8 cellular contexts compared by ENCODE assay signal in genomic region chr4:124322234-124322831, GRCh38.
DNase-seq lines count a peak whose midpoint lies in the region; ATAC-seq, FAIRE-seq and TF ChIP-seq lines count a peak whose summit lies in the region.

No MANE protein-coding gene starts in this region.

- WGBS in small intestine, 3 donors = 23 to 29% (median 26%) methylated on average over 5 of the region's 5 CpGs

- no peaks in the 10 kb centered on the region for H3K4me1 ChIP-seq in foreskin keratinocyte
- H3K4me1 ChIP-seq in small intestine (ENCODE audit: control insufficient read depth in 2 of 2, insufficient read depth in 1 of 2, low read depth in 1 of 2, low read length in 1 of 2) = no peaks in the 10 kb centered on the region

- H3K36me3 ChIP-seq in small intestine (ENCODE audit: control insufficient read depth in 2 of 2, insufficient read depth in 2 of 2, low read length in 2 of 2) = no peaks in the 10 kb centered on the region

- POLR2A ChIA-PET in RWPE1 (lab: Yijun Ruan, JAX; ENCODE audit: low non-redundant PET) = no interaction called here

- TF ChIP-seq CTCF in RWPE1 (conservative IDR thresholded peaks at IDR 0.05; ENCODE audit: low read depth) (peak; percentile 61), foreskin keratinocyte (conservative IDR thresholded peaks at IDR 0.05) (peak; percentile 74)

- H3K4me3 ChIP-seq in small intestine (ENCODE audit: low read depth in 1 of 2, low read length in 2 of 2) = no peak overlapping the region

- CTCF ChIA-PET in RWPE1 (lab: Yijun Ruan, JAX) = interaction anchor here (0.5 to 1.1 kb wide), 10 partner anchors 11 to 961 kb away, joined by 3 to 6 read pairs (median 4); no protein-coding TSS in a partner anchor

- DNase-seq in NCI-H2171 treated with DMSO at 0.1 percent for 48 hours (lab: John Stamatoyannopoulos, UW) = peak; percentile 23
- no peak for DNase-seq in NCI-H2171 (lab: John Stamatoyannopoulos, UW)
- peak; percentile 17 for DNase-seq in RWPE1 (ENCODE audit: low spot score)
- DNase-seq in foreskin keratinocyte = peak in 1 of 2 donors; percentile 26
- no peak for DNase-seq in small intestine

- peak; percentile 71 for FAIRE-seq in small intestine (lab: Jason Lieb, UNC)

- no peak overlapping the region for H3K27ac ChIP-seq in RWPE1
- no peak overlapping the region for H3K27ac ChIP-seq in foreskin keratinocyte
- no peak overlapping the region for H3K27ac ChIP-seq in small intestine (ENCODE audit: low read depth in 1 of 2, low read length in 1 of 2)

- H3K27me3 ChIP-seq in foreskin keratinocyte (no peaks in the 10 kb centered on the region), small intestine (ENCODE audit: control insufficient read depth in 2 of 2, insufficient read depth in 2 of 2, low read length in 2 of 2) (no peaks in the 10 kb centered on the region)

- ATAC-seq in HG03135 (IDR thresholded peaks at IDR 0.05; ENCODE audit: unreplicated experiment) = peak; percentile 55
- ATAC-seq in foreskin keratinocyte = peak; percentile 44
- ATAC-seq in HG03045 (IDR thresholded peaks at IDR 0.05; ENCODE audit: unreplicated experiment) = no peak
- no peak for ATAC-seq in GM21423 (IDR thresholded peaks at IDR 0.05; ENCODE audit: unreplicated experiment)

- no peaks in the 10 kb centered on the region for H3K9me3 ChIP-seq in small intestine (ENCODE audit: control insufficient read depth, low read depth)

Comparison
In these comparisons a context has a peak if more than half of its experiments do, and no peak if none do; other contexts are left out.
1. DNase-seq: peak in NCI-H2171 treated with DMSO at 0.1 percent for 48 hours (single experiment) and RWPE1 (single experiment); none in NCI-H2171 (single experiment) and small intestine (single experiment).
2. ATAC-seq: peak in HG03135 (single experiment) and foreskin keratinocyte (single experiment); none in HG03045 (single experiment) and GM21423 (single experiment).